ENCODE assay signal across 8 cellular contexts in the genomic region with DNA sequence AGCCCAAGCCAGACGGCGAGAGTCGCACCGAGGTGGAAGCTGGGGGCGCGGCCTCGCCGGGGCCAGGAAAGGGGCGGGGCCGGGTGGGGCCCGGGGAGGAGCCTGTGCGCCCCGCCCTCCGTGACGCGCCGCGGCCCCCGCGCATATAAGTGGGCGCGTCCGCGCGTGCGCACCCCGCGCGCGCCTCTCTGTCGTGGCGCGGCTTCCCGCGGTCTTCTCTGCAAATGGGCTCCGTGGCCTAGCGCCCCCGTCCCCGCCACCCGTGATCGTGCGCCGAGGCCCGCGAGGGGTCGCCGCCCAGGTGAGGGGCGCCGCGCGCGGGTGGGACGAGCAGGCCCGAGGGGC. TPM values are rescaled to one million over a fixed set of nuclear protein-coding genes. Genes with fewer than 3 reads are reported as not detected.
A peak's percentile ranks its signal among the peaks of the same experiment; 100 is the strongest.
DNase-seq lines count a peak whose midpoint lies in the region; ATAC-seq lines count a peak whose summit lies in the region.

A gene with protein sequence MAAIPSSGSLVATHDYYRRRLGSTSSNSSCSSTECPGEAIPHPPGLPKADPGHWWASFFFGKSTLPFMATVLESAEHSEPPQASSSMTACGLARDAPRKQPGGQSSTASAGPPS (plus strand): TSS at position 172 of the 345 bp plus-strand sequence. CDS start 544 bp downstream, outside the sequence.

- peak; percentile 87 for ATAC-seq in HG02798 (IDR thresholded peaks at IDR 0.05; ENCODE audit: poor library complexity, unreplicated experiment)

- DNase-seq in NCI-H187 (lab: John Stamatoyannopoulos, UW), result peak; percentile 42 to 69
- DNase-seq in NCI-H187 treated with DMSO at 0.1 percent for 48 hours (lab: John Stamatoyannopoulos, UW), result no peak
- peak; percentile 88 for DNase-seq in NCI-H2171 (lab: John Stamatoyannopoulos, UW)
- DNase-seq in activated CD4-positive, CD25-positive, alpha-beta regulatory T cell treated with anti-CD3 and anti-CD28 coated beads, Interleukin-2, amount 50 U/mL, for 72 hours, result peak; percentile 86
- DNase-seq in cerebellum (ENCODE audit: low spot score), result peak; percentile 97
- DNase-seq in kidney glomerular epithelial cell (lab: John Stamatoyannopoulos, UW), result peak; percentile 35
- DNase-seq in stimulated activated CD4-positive, alpha-beta T cell treated with anti-CD3 and anti-CD28 coated beads, Interleukin-15, amount 100 ng/mL, for 1 hour (ENCODE audit: low read depth in 1 of 2, low spot score in 1 of 2), result peak; percentile 83 to 84

RNA-seq across cellular contexts. Expression of the gene that starts here (rescaled TPM):
- total RNA-seq in cerebellum, result 48.6 TPM
